1 cellular context compared by ENCODE assay signal in genomic region chr15:90716317-90716975, GRCh38.
TF ChIP-seq lines count a peak whose summit lies in the region.

No MANE protein-coding gene starts in this region.

TF ChIP-seq in HEK293, 187 proteins besides CTCF, POLR2A, EP300 and RAD21 (continued from another document):
- no peak for TF ChIP-seq ZNF140 (tag by site-specific recombination; IDR thresholded peaks at IDR 0.05)
- TF ChIP-seq ZNF777 (tag by site-specific recombination; IDR thresholded peaks at IDR 0.05; ENCODE audit: borderline replicate concordance), result no peak
- no peak for TF ChIP-seq ZNF416 (tag by site-specific recombination; IDR thresholded peaks at IDR 0.05)
- TF ChIP-seq ZNF629 (tag by site-specific recombination; IDR thresholded peaks at IDR 0.05), result no peak
- no peak for TF ChIP-seq ZNF768 (tag by site-specific recombination; IDR thresholded peaks at IDR 0.05)
- peak; percentile 67 for TF ChIP-seq PRDM1 (tag by site-specific recombination; IDR thresholded peaks at IDR 0.05)
- no peak for TF ChIP-seq KLF9 (tag by site-specific recombination; IDR thresholded peaks at IDR 0.05; ENCODE audit: low read depth)
